In the genomic region with DNA sequence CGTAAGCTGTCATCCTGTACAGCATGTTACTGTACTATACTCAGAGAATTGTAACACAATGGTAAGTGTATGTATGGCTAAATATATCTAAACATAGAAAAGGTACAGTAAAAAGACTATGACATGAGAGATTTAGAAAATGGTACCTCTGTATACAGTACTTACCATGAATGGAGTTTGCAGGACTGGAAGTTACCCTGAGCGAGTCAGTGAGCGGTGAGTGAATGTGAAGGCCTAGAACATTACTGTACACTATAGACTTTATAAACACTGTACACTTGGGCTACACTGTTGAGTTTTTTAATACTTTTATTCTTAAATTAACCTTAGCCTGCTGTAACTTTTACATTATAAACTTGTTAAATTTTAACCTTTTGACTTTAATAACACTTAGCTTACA, we compare ENCODE assay signal across 9 cellular contexts. TPM values are rescaled to one million over a fixed set of nuclear protein-coding genes. Genes with fewer than 3 reads are reported as not detected.
DNase-seq lines count a peak whose midpoint lies in the region; ATAC-seq lines count a peak whose summit lies in the region.
"Had no signal": no experiment of that assay in that cellular context is flagged by ENCODE, and none has a peak within 500 bp of the region (broad histone marks: within the 10 kb centered on the region; RNA-seq: fewer than 3 reads in every experiment).

No MANE protein-coding gene starts in this region.

- H3K9me3 Mint-ChIP-seq in activated CD4-positive, alpha-beta T cell treated with anti-CD3 and anti-CD28 coated beads, Interleukin-2, amount 10 ng/mL, durations not matched to agents 24 days and 14 days = no peaks in the 10 kb centered on the region
- H3K9me3 Mint-ChIP-seq in activated CD4-positive, alpha-beta memory T cell treated with anti-CD3 and anti-CD28 coated beads for 36 hours = no peaks in the 10 kb centered on the region
- no peaks in the 10 kb centered on the region for H3K9me3 Mint-ChIP-seq in stimulated activated memory B cell treated with anti-CD40 and anti-IgM and Interleukin-4, amounts not matched to agents 10 μg/mL and 1 μg/mL and 100 μg/mL, for 72 hours

- H3K36me3 Mint-ChIP-seq in activated CD4-positive, alpha-beta T cell treated with anti-CD3 and anti-CD28 coated beads, Interleukin-2, amount 10 ng/mL, durations not matched to agents 24 days and 14 days (ENCODE audit: low read depth) = peaks cover 46% of the 10 kb centered on the region
- peaks cover 47% of the 10 kb centered on the region for H3K36me3 Mint-ChIP-seq in activated CD4-positive, alpha-beta memory T cell treated with anti-CD3 and anti-CD28 coated beads for 36 hours
- peaks cover 34% of the 10 kb centered on the region for H3K36me3 Mint-ChIP-seq in stimulated activated memory B cell treated with anti-CD40 and anti-IgM and Interleukin-4, amounts not matched to agents 10 μg/mL and 1 μg/mL and 100 μg/mL, for 72 hours

- ATAC-seq in stimulated activated memory B cell treated with anti-CD40 and anti-IgM and Interleukin-4, amounts not matched to agents 10 μg/mL and 1 μg/mL and 100 μg/mL, for 72 hours = no peak

- peaks cover 38% of the 10 kb centered on the region for H3K4me1 Mint-ChIP-seq in activated CD4-positive, alpha-beta T cell treated with anti-CD3 and anti-CD28 coated beads, Interleukin-2, amount 10 ng/mL, durations not matched to agents 24 days and 14 days
- H3K4me1 Mint-ChIP-seq in activated CD4-positive, alpha-beta memory T cell treated with anti-CD3 and anti-CD28 coated beads for 36 hours (ENCODE audit: low read depth) = peaks cover 44% of the 10 kb centered on the region
- H3K4me1 Mint-ChIP-seq in stimulated activated memory B cell treated with anti-CD40 and anti-IgM and Interleukin-4, amounts not matched to agents 10 μg/mL and 1 μg/mL and 100 μg/mL, for 72 hours = peaks cover 50% of the 10 kb centered on the region

- H3K9me3 ChIP-seq in iPS-18a (ENCODE audit: control insufficient read depth, low read depth, low read length) = no peaks in the 10 kb centered on the region

- no peak overlapping the region for H3K9ac ChIP-seq in iPS-18a (ENCODE audit: low read length)

- no peak overlapping the region for H3K27ac ChIP-seq in iPS-18a (ENCODE audit: low read length)

- intact Hi-C loops in activated CD4-positive, alpha-beta T cell treated with anti-CD3 and anti-CD28 coated beads, Interleukin-2, amount 10 ng/mL, durations not matched to agents 24 days and 14 days (cut with micrococcal nuclease) = loop anchor here (2.0 kb wide), 1 partner anchor 369 kb away; no protein-coding TSS in a partner anchor
- intact Hi-C loops in activated CD4-positive, alpha-beta memory T cell treated with anti-CD3 and anti-CD28 coated beads for 36 hours (cut with micrococcal nuclease) = loop anchor here (10.0 kb wide), 1 partner anchor 499 kb away; no protein-coding TSS in a partner anchor

- H3K27me3 Mint-ChIP-seq in activated CD4-positive, alpha-beta T cell treated with anti-CD3 and anti-CD28 coated beads, Interleukin-2, amount 10 ng/mL, durations not matched to agents 24 days and 14 days = no peaks in the 10 kb centered on the region
- no peaks in the 10 kb centered on the region for H3K27me3 Mint-ChIP-seq in activated CD4-positive, alpha-beta memory T cell treated with anti-CD3 and anti-CD28 coated beads for 36 hours
- H3K27me3 Mint-ChIP-seq in stimulated activated memory B cell treated with anti-CD40 and anti-IgM and Interleukin-4, amounts not matched to agents 10 μg/mL and 1 μg/mL and 100 μg/mL, for 72 hours = no peaks in the 10 kb centered on the region

- peak overlapping the region; percentile 94 for H3K4me3 ChIP-seq in iPS-18a (ENCODE audit: low read length)

- POLR2A ChIA-PET in activated CD4-positive, alpha-beta memory T cell treated with anti-CD3 and anti-CD28 coated beads for 36 hours (lab: Charles Lee) = no interaction called here

- no peak for DNase-seq in activated CD4-positive, alpha-beta T cell treated with anti-CD3 and anti-CD28 coated beads, Interleukin-2, amount 10 ng/mL, durations not matched to agents 24 days and 14 days
- no peak for DNase-seq in activated CD4-positive, alpha-beta T cell treated with anti-CD3 and anti-CD28 coated beads for 48 hours
- peak; percentile 41 for DNase-seq in activated CD4-positive, alpha-beta memory T cell treated with anti-CD3 and anti-CD28 coated beads for 36 hours
- no peak for DNase-seq in Ammon's horn (ENCODE audit: low spot score)
- no peak for DNase-seq in NCI-H510A (lab: John Stamatoyannopoulos, UW)
- DNase-seq in activated effector memory CD4-positive, alpha-beta T cell treated with Interleukin-2 at 50 U/mL for 16 hours = no peak
- DNase-seq: small intestine had no signal

- H3K27me3 ChIP-seq in iPS-18a (ENCODE audit: control insufficient read depth, insufficient read depth, low read length) = no peaks in the 10 kb centered on the region

- H3K27ac Mint-ChIP-seq in activated CD4-positive, alpha-beta T cell treated with anti-CD3 and anti-CD28 coated beads, Interleukin-2, amount 10 ng/mL, durations not matched to agents 24 days and 14 days = no peak overlapping the region
- peak overlapping the region; percentile 95 for H3K27ac Mint-ChIP-seq in activated CD4-positive, alpha-beta memory T cell treated with anti-CD3 and anti-CD28 coated beads for 36 hours
- peak overlapping the region; percentile 96 for H3K27ac Mint-ChIP-seq in stimulated activated memory B cell treated with anti-CD40 and anti-IgM and Interleukin-4, amounts not matched to agents 10 μg/mL and 1 μg/mL and 100 μg/mL, for 72 hours

- peaks cover 17% of the 10 kb centered on the region for H3K4me1 ChIP-seq in iPS-18a (ENCODE audit: control insufficient read depth, low read depth, low read length)

- CTCF ChIA-PET in activated CD4-positive, alpha-beta memory T cell treated with anti-CD3 and anti-CD28 coated beads for 36 hours (lab: Charles Lee) = interaction anchor here (0.9 kb wide), 1 partner anchor 187 kb away, joined by 3 read pairs; no protein-coding TSS in a partner anchor

- peaks cover 42% of the 10 kb centered on the region for H3K36me3 ChIP-seq in iPS-18a (ENCODE audit: control insufficient read depth, low read depth, low read length)

- H3K4me3 Mint-ChIP-seq in activated CD4-positive, alpha-beta T cell treated with anti-CD3 and anti-CD28 coated beads, Interleukin-2, amount 10 ng/mL, durations not matched to agents 24 days and 14 days = peak overlapping the region; percentile 97
- peak overlapping the region; percentile 92 for H3K4me3 Mint-ChIP-seq in activated CD4-positive, alpha-beta memory T cell treated with anti-CD3 and anti-CD28 coated beads for 36 hours
- peak overlapping the region; percentile 87 for H3K4me3 Mint-ChIP-seq in stimulated activated memory B cell treated with anti-CD40 and anti-IgM and Interleukin-4, amounts not matched to agents 10 μg/mL and 1 μg/mL and 100 μg/mL, for 72 hours

RNA-seq across cellular contexts. Expression of gene DDX18, which starts 1.5 kb away (rescaled TPM):
- 150 and 157 TPM in 2 replicates for total RNA-seq in activated CD4-positive, alpha-beta T cell treated with anti-CD3 and anti-CD28 coated beads, Interleukin-2, amount 10 ng/mL, durations not matched to agents 24 days and 14 days
- total RNA-seq in activated CD4-positive, alpha-beta memory T cell treated with anti-CD3 and anti-CD28 coated beads for 36 hours = 100 to 1,000 TPM; 118 to 124 TPM
